ENCODE assay signal across 3 cellular contexts in genomic region chrX:38336538-38337240, GRCh38.
TF ChIP-seq lines count a peak whose summit lies in the region.

No MANE protein-coding gene starts in this region.

TF ChIP-seq in liver, 16 proteins besides CTCF, POLR2A, EP300 and RAD21:
- TF ChIP-seq HNF4G (IDR thresholded peaks at IDR 0.05) (peak; percentile 20), HNF4A (conservative IDR thresholded peaks at IDR 0.05) (peak; percentile 71 to 74), NR2F2 (IDR thresholded peaks at IDR 0.05) (peak; percentile 32), SP1 (IDR thresholded peaks at IDR 0.05) (peak; percentile 54), JUND (IDR thresholded peaks at IDR 0.05) (no peak), ATF3 (IDR thresholded peaks at IDR 0.05) (no peak), TAF1 (conservative IDR thresholded peaks at IDR 0.05) (no peak), RXRA (IDR thresholded peaks at IDR 0.05) (peak; percentile 10)

TF ChIP-seq in HepG2, 621 proteins besides CTCF, POLR2A, EP300 and RAD21:
- no peak for TF ChIP-seq ZNF713 (CRISPR knock-in tag; IDR thresholded peaks at IDR 0.05)
- no peak for TF ChIP-seq ZNF121 (CRISPR knock-in tag; IDR thresholded peaks at IDR 0.05)
- no peak for TF ChIP-seq SIN3A (IDR thresholded peaks at IDR 0.05; ENCODE audit: borderline replicate concordance, low read depth, low read length)
- TF ChIP-seq CBX1 (IDR thresholded peaks at IDR 0.05; ENCODE audit: low read depth), result no peak
- no peak for TF ChIP-seq IKZF1 (IDR thresholded peaks at IDR 0.05)
- no peak for TF ChIP-seq MED8 (CRISPR knock-in tag; IDR thresholded peaks at IDR 0.05; ENCODE audit: insufficient replicate concordance)
- no peak for TF ChIP-seq HDAC2 (CRISPR knock-in tag; IDR thresholded peaks at IDR 0.05)
- TF ChIP-seq EEA1 (CRISPR knock-in tag; IDR thresholded peaks at IDR 0.05; ENCODE audit: borderline replicate concordance), result no peak
- no peak for TF ChIP-seq GZF1 (CRISPR knock-in tag; IDR thresholded peaks at IDR 0.05)
- no peak for TF ChIP-seq ZFP82 (CRISPR knock-in tag; IDR thresholded peaks at IDR 0.05; ENCODE audit: borderline replicate concordance)
- TF ChIP-seq ZNF205 (CRISPR knock-in tag; IDR thresholded peaks at IDR 0.05), result no peak
- TF ChIP-seq ZFAT (CRISPR knock-in tag; conservative IDR thresholded peaks at IDR 0.05), result no peak
- no peak for TF ChIP-seq CHCHD3 (CRISPR knock-in tag; IDR thresholded peaks at IDR 0.05)
- TF ChIP-seq SOX6 (IDR thresholded peaks at IDR 0.05), result no peak
- no peak for TF ChIP-seq SOX6 (CRISPR knock-in tag; IDR thresholded peaks at IDR 0.05)
- TF ChIP-seq ZNF274 (CRISPR knock-in tag; IDR thresholded peaks at IDR 0.05), result no peak
- TF ChIP-seq GATAD2A (CRISPR knock-in tag; IDR thresholded peaks at IDR 0.05), result no peak

TF ChIP-seq in endothelial cell of umbilical vein, 7 proteins besides CTCF, POLR2A, EP300 and RAD21:
- TF ChIP-seq GATA2 (IDR thresholded peaks at IDR 0.05; ENCODE audit: insufficient read depth, insufficient read length, low read depth, low read length) (peak; percentile 60), JUN (IDR thresholded peaks at IDR 0.05; ENCODE audit: borderline replicate concordance, insufficient read depth, insufficient read length, low read depth) (no peak)
